In the genomic region with DNA sequence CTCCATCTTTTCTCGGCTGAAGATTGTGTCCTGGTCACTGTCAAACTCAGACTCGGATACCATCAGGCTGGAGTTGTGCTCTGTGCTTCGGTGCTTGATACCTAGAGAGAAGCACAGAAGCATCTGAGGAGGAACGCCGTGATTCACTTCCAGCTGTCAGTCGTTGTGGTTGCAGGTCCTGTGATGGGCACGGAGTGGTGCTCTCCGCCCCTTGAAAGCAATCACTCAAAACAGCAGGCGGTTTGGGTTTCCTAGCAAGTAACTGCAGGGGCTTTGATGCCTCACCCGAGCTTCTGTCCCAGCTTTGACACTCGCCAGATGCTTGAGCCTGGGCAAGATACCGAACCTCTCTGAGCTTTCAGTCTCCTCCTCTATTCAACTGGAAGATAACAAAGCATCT, we compare ENCODE assay signal across 9 cellular contexts. TPM values are rescaled to one million over a fixed set of nuclear protein-coding genes. Genes with fewer than 3 reads are reported as not detected.
DNase-seq lines count a peak whose midpoint lies in the region; ATAC-seq and TF ChIP-seq lines count a peak whose summit lies in the region.
"Had no signal": no experiment of that assay in that cellular context is flagged by ENCODE, and none has a peak within 500 bp of the region (broad histone marks: within the 10 kb centered on the region; RNA-seq: fewer than 3 reads in every experiment).

No MANE protein-coding gene starts in this region.

- peak overlapping the region in 3 of 10 donors; percentile 17 to 47 (median 24) for H3K27ac Mint-ChIP-seq in naive thymus-derived CD8-positive, alpha-beta T cell

- no peak overlapping the region for H3K27ac ChIP-seq in tibial artery
- H3K27ac ChIP-seq: SJCRH30 had no signal

- H3K9me3 ChIP-seq in tibial artery = no peaks in the 10 kb centered on the region
- H3K9me3 ChIP-seq: SJCRH30 had no signal

- H3K36me3 ChIP-seq in tibial artery = no peaks in the 10 kb centered on the region
- H3K36me3 ChIP-seq: SJCRH30 had no signal

- H3K4me3 ChIP-seq in GM12865 (ENCODE audit: low read depth, low read length) (no peak overlapping the region), NB4 (ENCODE audit: low read depth, low read length) (no peak overlapping the region), tibial artery (no peak overlapping the region)
- H3K4me3 ChIP-seq: SJCRH30 had no signal

- POLR2A ChIA-PET in naive thymus-derived CD8-positive, alpha-beta T cell (lab: Charles Lee) = interaction anchor here (1.1 kb wide), 1 partner anchor 16 kb away, joined by 3 read pairs; no protein-coding TSS in a partner anchor

- peaks cover 0 to 16% (median 7%) of the 10 kb centered on the region in 5 donors for H3K27me3 Mint-ChIP-seq in naive thymus-derived CD8-positive, alpha-beta T cell

- no peaks in the 10 kb centered on the region for H3K36me3 Mint-ChIP-seq in naive thymus-derived CD8-positive, alpha-beta T cell

- peaks cover 7 to 10% (median 9%) of the 10 kb centered on the region in 4 donors for H3K4me1 Mint-ChIP-seq in naive thymus-derived CD8-positive, alpha-beta T cell

- intact Hi-C loops in tibial artery (cut with DNase I; ENCODE audit: low total_unique reads) = no loop called here

- peak overlapping the region in 1 of 10 donors; percentile 43 for H3K4me3 Mint-ChIP-seq in naive thymus-derived CD8-positive, alpha-beta T cell

- TF ChIP-seq POLR2A in NB4 (IDR thresholded peaks at IDR 0.05; ENCODE audit: extremely low read depth, insufficient read length) = no peak

- H3K4me1 ChIP-seq in tibial artery = no peaks in the 10 kb centered on the region
- H3K4me1 ChIP-seq: SJCRH30 had no signal

- H3K9me3 Mint-ChIP-seq in naive thymus-derived CD8-positive, alpha-beta T cell = no peaks in the 10 kb centered on the region

- ATAC-seq in naive thymus-derived CD8-positive, alpha-beta T cell = peak; percentile 97 to 100

- TF ChIP-seq CTCF in GM12865 (IDR thresholded peaks at IDR 0.05; ENCODE audit: insufficient read depth, low read depth, low read length, missing control alignments) (peak; percentile 6), NB4 (IDR thresholded peaks at IDR 0.05; ENCODE audit: low read depth, low read length) (no peak), tibial artery (IDR thresholded peaks at IDR 0.05) (no peak)

- DNase-seq in GM12865 (ENCODE audit: low read depth) (peak; percentile 42), NB4 (ENCODE audit: low read depth) (peak; percentile 26), kidney tubule cell (ENCODE audit: low spot score) (no peak), tibial artery (no peak), cerebellum (ENCODE audit: low spot score) (no peak), SW 1271 (lab: John Stamatoyannopoulos, UW) (no peak)
- DNase-seq in activated CD8-positive, alpha-beta memory T cell treated with anti-CD3 and anti-CD28 coated beads, Interleukin-2, amount 50 U/mL, for 24 hours (ENCODE audit: extremely low read depth) = peak; percentile 7
- peak; percentile 23 to 74 (median 50) for DNase-seq in naive thymus-derived CD8-positive, alpha-beta T cell

- H3K27me3 ChIP-seq in tibial artery = no peaks in the 10 kb centered on the region
- H3K27me3 ChIP-seq: SJCRH30 had no signal

RNA-seq across cellular contexts. Expression of gene ALDH5A1, which starts 52.5 kb away (rescaled TPM):
- 10 to 100 TPM; 18.8 to 20.7 TPM for total RNA-seq in naive thymus-derived CD8-positive, alpha-beta T cell
- 10 to 100 TPM; 14.0 to 24.8 (median 15.8) TPM for polyA plus RNA-seq in naive thymus-derived CD8-positive, alpha-beta T cell
- 18.6 TPM for total RNA-seq in cerebellum

RNA-seq across cellular contexts. Expression of gene GPLD1, which starts 57.9 kb away (rescaled TPM):
- total RNA-seq in naive thymus-derived CD8-positive, alpha-beta T cell = 1 to 10 TPM; 1.6 to 1.8 TPM
- polyA plus RNA-seq in naive thymus-derived CD8-positive, alpha-beta T cell = 1 to 10 TPM in 1 of 3 donors, not detected in 2; 1.1 TPM
- total RNA-seq in cerebellum = 20.4 TPM

Comparison
In these comparisons a context has a peak if more than half of its experiments do, and no peak if none do; other contexts are left out.
1. DNase-seq: peak in GM12865 (single experiment), NB4 (single experiment), activated CD8-positive, alpha-beta memory T cell treated with anti-CD3 and anti-CD28 coated beads, Interleukin-2, amount 50 U/mL, for 24 hours (single experiment) and naive thymus-derived CD8-positive, alpha-beta T cell (10 of 10); none in kidney tubule cell (single experiment), tibial artery (0 of 2), cerebellum (single experiment) and SW 1271 (0 of 2).